In the genomic region with DNA sequence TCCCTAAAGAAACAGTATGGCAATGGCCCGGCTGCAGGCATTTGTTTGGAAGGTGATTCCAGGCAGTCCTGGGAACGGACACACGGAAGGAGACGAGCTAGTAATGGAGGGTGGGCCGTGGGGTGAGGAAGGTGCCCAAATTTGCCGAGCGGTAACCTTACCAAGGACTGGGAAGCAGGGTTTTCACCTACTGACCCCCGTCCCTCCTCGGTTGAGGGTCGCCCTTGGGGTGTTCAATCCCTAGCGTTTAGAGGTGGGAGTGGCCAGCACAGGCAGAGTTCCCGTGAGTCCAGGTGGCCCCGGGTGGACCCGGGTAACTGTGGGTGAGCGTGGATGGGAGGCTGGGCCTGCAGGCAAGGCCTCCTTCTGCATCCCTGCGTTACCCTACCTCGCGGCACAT, we compare ENCODE assay signal across 35 cellular contexts.
"Had no signal": no experiment of that assay in that cellular context is flagged by ENCODE, and none has a peak within 500 bp of the region (broad histone marks: within the 10 kb centered on the region; RNA-seq: fewer than 3 reads in every experiment).

No MANE protein-coding gene starts in this region.

- H3K9me3 ChIP-seq: adrenal gland had no signal

- H3K36me3 Mint-ChIP-seq: activated CD4-positive, alpha-beta memory T cell treated with anti-CD3 and anti-CD28 coated beads for 36 hours; activated CD8-positive, alpha-beta memory T cell treated with anti-CD3 and anti-CD28 coated beads, Interleukin-2, amount 10 ng/mL, durations not matched to agents 7 days and 5 days; activated naive CD4-positive, alpha-beta T cell treated with anti-CD3 and anti-CD28 coated beads, Interleukin-2, amount 10 ng/mL, durations not matched to agents 7 days and 5 days; activated naive CD4-positive, alpha-beta T cell treated with anti-CD3 and anti-CD28 coated beads, Interleukin-2, amount 50 U/mL, for 72 hours had no signal

- DNase-seq: activated CD4-positive, alpha-beta memory T cell treated with anti-CD3 and anti-CD28 coated beads for 36 hours; activated CD4-positive, alpha-beta T cell treated with anti-CD3 and anti-CD28 coated beads for 36 hours; activated CD4-positive, alpha-beta T cell treated with anti-CD3 and anti-CD28 coated beads, Interleukin-2, amount 10 ng/mL, durations not matched to agents 24 days and 14 days; activated CD4-positive, CD25-positive, alpha-beta regulatory T cell; activated CD4-positive, CD25-positive, alpha-beta regulatory T cell treated with anti-CD3 and anti-CD28 coated beads, Interleukin-2, amount 50 U/mL, for 72 hours; activated CD8-positive, alpha-beta memory T cell treated with anti-CD3 and anti-CD28 coated beads, Interleukin-2, amount 10 ng/mL, durations not matched to agents 7 days and 5 days; activated CD8-positive, alpha-beta memory T cell treated with anti-CD3 and anti-CD28 coated beads, Interleukin-2, amount 50 U/mL, for 4 hours; activated CD8-positive, alpha-beta T cell treated with anti-CD3 and anti-CD28 coated beads, Interleukin-2, amount 10 ng/mL, durations not matched to agents 7 days and 5 days; activated effector memory CD4-positive, alpha-beta T cell treated with anti-CD3 and anti-CD28 coated beads, Interleukin-2, amount 50 U/mL, for 16 hours; activated naive CD4-positive, alpha-beta T cell; activated naive CD4-positive, alpha-beta T cell treated with anti-CD3 and anti-CD28 coated beads, Interleukin-2, amount 10 ng/mL, durations not matched to agents 7 days and 5 days; activated T-cell treated with anti-CD3 and anti-CD28 coated beads, Interleukin-2, amount 50 U/mL, for 1 hour; activated T-cell treated with anti-CD3 and anti-CD28 coated beads, Interleukin-2, amount 50 U/mL, for 48 hours; adrenal gland; amygdala; aorta; central memory CD4-positive, alpha-beta T cell; cerebellar nuclear complex; cortex of kidney; dermis blood vessel endothelial cell; effector CD4-positive, alpha-beta T cell; effector memory CD8-positive, alpha-beta T cell; esophagus squamous epithelium; foreskin melanocyte; T-helper 1 cell; T-helper 17 cell; T1000 had no signal

- H3K9me3 Mint-ChIP-seq: activated CD4-positive, alpha-beta T cell treated with anti-CD3 and anti-CD28 coated beads, Interleukin-2, amount 10 ng/mL, durations not matched to agents 24 days and 14 days; activated T-helper 1 cell treated with anti-CD3 and anti-CD28 coated beads, Interleukin-12 subunit alpha, Interleukin-12 subunit beta, Interleukin-2, Interleukin-4 antibody, amounts not matched to agents 30 ng/mL and 10 ng/mL and 1 ng/mL, durations not matched to agents 14 hours and 24 hours and 36 hours; T-helper 2 cell treated with Interferon-gamma antibody and Interleukin-4, amounts not matched to agents 5 μg/mL and 100 μg/mL, for 36 hours had no signal

- H3K27me3 Mint-ChIP-seq: activated CD4-positive, alpha-beta memory T cell treated with anti-CD3 and anti-CD28 coated beads for 36 hours; activated CD4-positive, alpha-beta T cell treated with anti-CD3 and anti-CD28 coated beads for 36 hours; activated CD4-positive, alpha-beta T cell treated with anti-CD3 and anti-CD28 coated beads, Interleukin-2, amount 10 ng/mL, durations not matched to agents 24 days and 14 days; activated CD8-positive, alpha-beta memory T cell treated with anti-CD3 and anti-CD28 coated beads, Interleukin-2, amount 10 ng/mL, durations not matched to agents 7 days and 5 days; activated naive CD4-positive, alpha-beta T cell treated with anti-CD3 and anti-CD28 coated beads, Interleukin-2, amount 10 ng/mL, durations not matched to agents 7 days and 5 days; effector memory CD8-positive, alpha-beta T cell; T-helper 17 cell had no signal

- H3K4me1 ChIP-seq: breast epithelium, esophagus squamous epithelium, gastroesophageal sphincter had no signal

- H3K4me1 Mint-ChIP-seq: activated CD4-positive, alpha-beta T cell treated with anti-CD3 and anti-CD28 coated beads, Interleukin-2, amount 10 ng/mL, durations not matched to agents 24 days and 14 days; activated CD8-positive, alpha-beta memory T cell treated with anti-CD3 and anti-CD28 coated beads, Interleukin-2, amount 10 ng/mL, durations not matched to agents 7 days and 5 days; activated naive CD4-positive, alpha-beta T cell treated with anti-CD3 and anti-CD28 coated beads, Interleukin-2, amount 10 ng/mL, durations not matched to agents 7 days and 5 days; T-helper 17 cell had no signal

- H3K4me3 Mint-ChIP-seq: activated CD4-positive, alpha-beta memory T cell treated with anti-CD3 and anti-CD28 coated beads for 36 hours; activated CD4-positive, alpha-beta T cell treated with anti-CD3 and anti-CD28 coated beads for 36 hours; activated CD4-positive, alpha-beta T cell treated with anti-CD3 and anti-CD28 coated beads, Interleukin-2, amount 10 ng/mL, durations not matched to agents 24 days and 14 days; activated CD8-positive, alpha-beta memory T cell treated with anti-CD3 and anti-CD28 coated beads, Interleukin-2, amount 10 ng/mL, durations not matched to agents 7 days and 5 days; activated CD8-positive, alpha-beta T cell treated with anti-CD3 and anti-CD28 coated beads, Interleukin-2, amount 10 ng/mL, durations not matched to agents 7 days and 5 days; activated naive CD4-positive, alpha-beta T cell treated with anti-CD3 and anti-CD28 coated beads, Interleukin-2, amount 10 ng/mL, durations not matched to agents 7 days and 5 days; activated T-helper 1 cell treated with anti-CD3 and anti-CD28 coated beads, Interleukin-12 subunit alpha, Interleukin-12 subunit beta, Interleukin-2, Interleukin-4 antibody, amounts not matched to agents 30 ng/mL and 10 ng/mL and 1 ng/mL, durations not matched to agents 14 hours and 24 hours and 36 hours; brain; effector memory CD8-positive, alpha-beta T cell; T-helper 17 cell; T-helper 2 cell treated with Interferon-gamma antibody and Interleukin-4, amounts not matched to agents 5 μg/mL and 100 μg/mL, for 36 hours had no signal

- H3K4me3 ChIP-seq: adrenal gland, breast epithelium, cardiac muscle cell, esophagus squamous epithelium, gastroesophageal sphincter had no signal

- H3K27me3 ChIP-seq: adrenal gland, cardiac muscle cell, esophagus squamous epithelium had no signal

- H3K27ac Mint-ChIP-seq: activated CD4-positive, alpha-beta memory T cell treated with anti-CD3 and anti-CD28 coated beads for 36 hours; activated CD4-positive, alpha-beta T cell treated with anti-CD3 and anti-CD28 coated beads for 36 hours; activated CD4-positive, alpha-beta T cell treated with anti-CD3 and anti-CD28 coated beads, Interleukin-2, amount 10 ng/mL, durations not matched to agents 24 days and 14 days; activated CD8-positive, alpha-beta memory T cell treated with anti-CD3 and anti-CD28 coated beads, Interleukin-2, amount 10 ng/mL, durations not matched to agents 7 days and 5 days; activated CD8-positive, alpha-beta T cell treated with anti-CD3 and anti-CD28 coated beads, Interleukin-2, amount 10 ng/mL, durations not matched to agents 7 days and 5 days; activated naive CD4-positive, alpha-beta T cell treated with anti-CD3 and anti-CD28 coated beads, Interleukin-2, amount 10 ng/mL, durations not matched to agents 7 days and 5 days; activated T-helper 1 cell treated with anti-CD3 and anti-CD28 coated beads, Interleukin-12 subunit alpha, Interleukin-12 subunit beta, Interleukin-2, Interleukin-4 antibody, amounts not matched to agents 30 ng/mL and 10 ng/mL and 1 ng/mL, durations not matched to agents 14 hours and 24 hours and 36 hours; activated T-helper 2 cell treated with anti-CD3 and anti-CD28 coated beads, Interferon-gamma antibody, Interleukin-2, Interleukin-4, amounts not matched to agents 10 μg/mL and 5 μg/mL and 100 μg/mL, durations not matched to agents 14 hours and 24 hours and 36 hours; effector memory CD8-positive, alpha-beta T cell; T-helper 17 cell; T-helper 2 cell treated with Interferon-gamma antibody and Interleukin-4, amounts not matched to agents 5 μg/mL and 100 μg/mL, for 36 hours had no signal

- ATAC-seq: activated CD4-positive, alpha-beta T cell treated with anti-CD3 and anti-CD28 coated beads for 36 hours; activated CD8-positive, alpha-beta memory T cell treated with anti-CD3 and anti-CD28 coated beads, Interleukin-2, amount 10 ng/mL, durations not matched to agents 7 days and 5 days; activated CD8-positive, alpha-beta T cell treated with anti-CD3 and anti-CD28 coated beads, Interleukin-2, amount 10 ng/mL, durations not matched to agents 7 days and 5 days; activated naive CD4-positive, alpha-beta T cell treated with anti-CD3 and anti-CD28 coated beads, Interleukin-2, amount 50 U/mL, for 72 hours; effector memory CD8-positive, alpha-beta T cell; gastroesophageal sphincter; T-helper 17 cell had no signal

- H3K27ac ChIP-seq: adrenal gland, breast epithelium, cardiac muscle cell, esophagus squamous epithelium, gastroesophageal sphincter had no signal

- H3K36me3 ChIP-seq: adrenal gland, breast epithelium, cardiac muscle cell, esophagus squamous epithelium, gastroesophageal sphincter had no signal
